In genomic region chr18:52288403-52289004, GRCh38 we compare ENCODE assay signal across 9 cellular contexts. TPM values are rescaled to one million over a fixed set of nuclear protein-coding genes. Genes with fewer than 3 reads are reported as not detected.
A peak's percentile ranks its signal among the peaks of the same experiment; 100 is the strongest.
DNase-seq lines count a peak whose midpoint lies in the region; ATAC-seq, FAIRE-seq and TF ChIP-seq lines count a peak whose summit lies in the region.
"Had no signal": no experiment of that assay in that cellular context is flagged by ENCODE, and none has a peak within 500 bp of the region (broad histone marks: within the 10 kb centered on the region; RNA-seq: fewer than 3 reads in every experiment).

No MANE protein-coding gene starts in this region.

- no peaks in the 10 kb centered on the region for H3K9me3 Mint-ChIP-seq in mesothelial cell of epicardium
- H3K9me3 Mint-ChIP-seq in effector memory CD8-positive, alpha-beta T cell, result peaks cover 0 to 11% of the 10 kb centered on the region in 2 donors

- POLR2A ChIA-PET in A549 (lab: Yijun Ruan, JAX), result no interaction called here

- CTCF ChIA-PET in A549 (lab: Yijun Ruan, JAX), result interaction anchor here (0.7 to 1.3 kb wide), 4 partner anchors 19 to 664 kb away, joined by 3 to 6 read pairs (median 4); no protein-coding TSS in a partner anchor

- H3K36me3 Mint-ChIP-seq in mesothelial cell of epicardium, result no peaks in the 10 kb centered on the region
- H3K36me3 Mint-ChIP-seq in effector memory CD8-positive, alpha-beta T cell (ENCODE audit: insufficient read depth), result no peaks in the 10 kb centered on the region

- no peaks in the 10 kb centered on the region for H3K9me3 ChIP-seq in A549
- H3K9me3 ChIP-seq: HAP-1 had no signal

- no peak overlapping the region for H3K4me3 Mint-ChIP-seq in mesothelial cell of epicardium
- no peak overlapping the region for H3K4me3 Mint-ChIP-seq in effector memory CD8-positive, alpha-beta T cell

- WGBS in A549 (ENCODE audit: missing lambda C conversion rate), result 9% methylated on average over 7 of the region's 7 CpGs

- peaks cover 1% of the 10 kb centered on the region for H3K27me3 Mint-ChIP-seq in mesothelial cell of epicardium (ENCODE audit: low read depth)
- no peaks in the 10 kb centered on the region for H3K27me3 Mint-ChIP-seq in effector memory CD8-positive, alpha-beta T cell

- TF ChIP-seq RAD21 in A549 (conservative IDR thresholded peaks at IDR 0.05 in 1 of 2, IDR thresholded peaks at IDR 0.05 in 1 of 2), result peak; percentile 46 to 63; a peak in 4 of 5 replicates

- FAIRE-seq in A549 (lab: Jason Lieb, UNC) (no peak), HTR-8/SVneo (lab: Jason Lieb, UNC) (no peak)

- DNase-seq in A549 (ENCODE audit: low read depth in 1 of 2, low spot score in 1 of 2) (peak in 1 of 2 experiments; percentile 11), SW480 (ENCODE audit: low spot score) (peak; percentile 8), mesothelial cell of epicardium (ENCODE audit: low spot score in 2 of 2, unreplicated experiment in 2 of 2) (peak in 1 of 2 experiments; percentile 48), HTR-8/SVneo (ENCODE audit: insufficient read length, low spot score) (no peak)
- no peak for DNase-seq in effector memory CD8-positive, alpha-beta T cell

- H3K4me1 Mint-ChIP-seq in mesothelial cell of epicardium, result peaks cover 11% of the 10 kb centered on the region
- no peaks in the 10 kb centered on the region for H3K4me1 Mint-ChIP-seq in effector memory CD8-positive, alpha-beta T cell (ENCODE audit: low read depth in 2 of 2)

- TF ChIP-seq CTCF in A549 (IDR thresholded peaks at IDR 0.05) (peak; percentile 49), GM12875 (IDR thresholded peaks at IDR 0.05; ENCODE audit: borderline replicate concordance, insufficient read depth, low read depth, low read length) (peak; percentile 86), mesothelial cell of epicardium (IDR thresholded peaks at IDR 0.05; ENCODE audit: unreplicated experiment) (peak; percentile 56)

- H3K4me1 ChIP-seq in A549, result no peaks in the 10 kb centered on the region
- H3K4me1 ChIP-seq: HAP-1 had no signal

- no peak overlapping the region for H3K27ac Mint-ChIP-seq in mesothelial cell of epicardium
- H3K27ac Mint-ChIP-seq in effector memory CD8-positive, alpha-beta T cell, result no peak overlapping the region

- no peak overlapping the region for H3K4me2 ChIP-seq in A549

- ATAC-seq in A549 (peak in 1 of 2 experiments; percentile 63; a peak in 2 of 6 replicates), HG03565 (IDR thresholded peaks at IDR 0.05; ENCODE audit: unreplicated experiment) (peak; percentile 63), HG02763 (IDR thresholded peaks at IDR 0.05; ENCODE audit: unreplicated experiment) (no peak)
- no peak for ATAC-seq in effector memory CD8-positive, alpha-beta T cell (replicated peaks)

- no peak for TF ChIP-seq POLR2A in A549 (IDR thresholded peaks at IDR 0.05; ENCODE audit: low read length)

- TF ChIP-seq EP300 in A549 (IDR thresholded peaks at IDR 0.05), result no peak

- no peak overlapping the region for H3K27ac ChIP-seq in A549

- H3K4me3 ChIP-seq in A549 (no peak overlapping the region), GM12875 (ENCODE audit: low read depth, low read length) (no peak overlapping the region)
- H3K4me3 ChIP-seq: HAP-1 had no signal

TF ChIP-seq in A549, 52 proteins besides CTCF, POLR2A, EP300 and RAD21:
- TF ChIP-seq FOXS1 (CRISPR knock-in tag; IDR thresholded peaks at IDR 0.05), result no peak
- peak; percentile 48 for TF ChIP-seq SMC3 (IDR thresholded peaks at IDR 0.05)
- no peak for TF ChIP-seq MAFK (IDR thresholded peaks at IDR 0.05; ENCODE audit: partially characterized antibody)
- TF ChIP-seq HOXA7 (CRISPR knock-in tag; IDR thresholded peaks at IDR 0.05), result no peak
- TF ChIP-seq ELK1 (IDR thresholded peaks at IDR 0.05; ENCODE audit: low read depth, low read length), result no peak
- no peak for TF ChIP-seq REST (IDR thresholded peaks at IDR 0.05)

RNA-seq across cellular contexts. Expression of gene DCC, which starts 51.5 kb away (rescaled TPM):
- polyA plus RNA-seq in A549 (2011; rRNA removed), result 0.11 and 0.12 TPM in 2 replicates
- 0.01 TPM in 1 of 2 replicates, not detected in the other for polyA plus RNA-seq in A549 (2012; cell fraction: cytosol; rRNA removed)
- polyA plus RNA-seq in A549 (2012; cell fraction: nucleus; rRNA removed), result not detected in 2 replicates
- not detected in 3 replicates for polyA plus RNA-seq in A549 (2017; fragmentation: RNase III; extraction: RNeasy Plus Mini Kit Qiagen cat#74134 plus additional on column Dnase treatment)
- polyA minus RNA-seq in A549 (2011; rRNA and poly(A)+ RNA removed), result 0.15 and 0.45 TPM in 2 replicates
- total RNA-seq in mesothelial cell of epicardium, result 0.38 to 1.3 TPM (median 1.0 TPM) in 3 replicates
